8 cellular contexts compared by ENCODE assay signal in genomic region chr5:122500245-122501086, GRCh38.
A peak's percentile ranks its signal among the peaks of the same experiment; 100 is the strongest.
DNase-seq lines count a peak whose midpoint lies in the region; ATAC-seq and TF ChIP-seq lines count a peak whose summit lies in the region.

No MANE protein-coding gene starts in this region.

- peak; percentile 8 for DNase-seq in DMS 273 treated with DMSO at 0.1 percent for 48 hours (lab: John Stamatoyannopoulos, UW)
- DNase-seq in RKO (ENCODE audit: low spot score) = peak; percentile 76
- peak; percentile 66 for DNase-seq in fibroblast of gingiva (ENCODE audit: low read depth)
- DNase-seq in neural progenitor cell (ENCODE audit: low spot score) = peak; percentile 83

- H3F3A ChIP-seq in neural progenitor cell (ENCODE audit: low read depth) = no peaks in the 10 kb centered on the region

- no peaks in the 10 kb centered on the region for H3K79me2 ChIP-seq in neural progenitor cell (ENCODE audit: low read depth)

- H3K4me1 Mint-ChIP-seq in neural progenitor cell = peaks cover 26% of the 10 kb centered on the region

- H3K4me3 Mint-ChIP-seq in neural progenitor cell = no peak overlapping the region

- peak overlapping the region; percentile 81 for H2AFZ ChIP-seq in neural progenitor cell (replicated peaks)

- peaks cover 7% of the 10 kb centered on the region for H3K27me3 Mint-ChIP-seq in neural progenitor cell (ENCODE audit: insufficient read depth, low read depth)

- no peaks in the 10 kb centered on the region for H3K36me3 Mint-ChIP-seq in neural progenitor cell

- no peaks in the 10 kb centered on the region for H3K27me3 ChIP-seq in neural progenitor cell

- POLR2A ChIA-PET in HEK293 (lab: Yijun Ruan, JAX) = no interaction called here

- CTCF ChIA-PET in HEK293 (lab: Yijun Ruan, JAX) = interaction anchor here (0.6 to 2.3 kb wide), 21 partner anchors 8 to 1915 kb away, joined by 3 to 12 read pairs (median 4); partner anchors contain the start of gene PRDM6

- H3K4me3 ChIP-seq in HEK293 (ENCODE audit: low read depth, low read length) (no peak overlapping the region), neural progenitor cell (no peak overlapping the region)

- TF ChIP-seq CTCF in HEK293 (tag by site-specific recombination; IDR thresholded peaks at IDR 0.05) = peak; percentile 66
- TF ChIP-seq CTCF in neural progenitor cell (IDR thresholded peaks at IDR 0.05) = peak; percentile 72

- no peaks in the 10 kb centered on the region for H3K4me1 ChIP-seq in HEK293 (ENCODE audit: control insufficient read depth, insufficient read depth, low read length)
- H3K4me1 ChIP-seq in neural progenitor cell = no peaks in the 10 kb centered on the region

- no peak for ATAC-seq in HG02852 (IDR thresholded peaks at IDR 0.05; ENCODE audit: unreplicated experiment)
- no peak for ATAC-seq in GM19452 (IDR thresholded peaks at IDR 0.05; ENCODE audit: unreplicated experiment)
- no peak for ATAC-seq in GM21360 (IDR thresholded peaks at IDR 0.05; ENCODE audit: unreplicated experiment)

- H3K36me3 ChIP-seq in HEK293 (ENCODE audit: control insufficient read depth in 2 of 2, insufficient read depth in 1 of 2, low read length in 2 of 2) = no peaks in the 10 kb centered on the region
- H3K36me3 ChIP-seq in neural progenitor cell = no peaks in the 10 kb centered on the region

- H3K9me3 ChIP-seq in HEK293 (ENCODE audit: control insufficient read depth, insufficient read depth, low read depth, low read length) = no peaks in the 10 kb centered on the region
- no peaks in the 10 kb centered on the region for H3K9me3 ChIP-seq in neural progenitor cell (ENCODE audit: low read depth)

- no peak overlapping the region for H3K27ac ChIP-seq in HEK293 (ENCODE audit: extremely low read depth, low read depth, low read length)
- no peak overlapping the region for H3K27ac ChIP-seq in neural progenitor cell

- no peaks in the 10 kb centered on the region for H3K9me3 Mint-ChIP-seq in neural progenitor cell

- H3K9ac ChIP-seq in neural progenitor cell = no peak overlapping the region

- no peak overlapping the region for H3K4me2 ChIP-seq in neural progenitor cell

- no peaks in the 10 kb centered on the region for H4K20me1 ChIP-seq in neural progenitor cell (ENCODE audit: low read depth)

- no peak overlapping the region for H3K27ac Mint-ChIP-seq in neural progenitor cell

TF ChIP-seq in HEK293, 187 proteins besides CTCF, POLR2A, EP300 and RAD21:
- no peak for TF ChIP-seq ZBTB11 (tag by site-specific recombination; conservative IDR thresholded peaks at IDR 0.05; ENCODE audit: low read depth)
- peak; percentile 52 for TF ChIP-seq ZNF335 (tag by site-specific recombination; conservative IDR thresholded peaks at IDR 0.05)
- peak; percentile 95 for TF ChIP-seq ZNF654 (tag by site-specific recombination; IDR thresholded peaks at IDR 0.05; ENCODE audit: low read depth)
- 0 out of 2 replicates have a peak, but pooled peaks have one; percentile 27 for TF ChIP-seq ZNF2 (tag by site-specific recombination; IDR thresholded peaks at IDR 0.05)

Comparison
In these comparisons a context has a peak if more than half of its experiments do, and no peak if none do; other contexts are left out.
1. DNase-seq: peak in every context shown above with its lines; median percentile 83 in neural progenitor cell; 76 in RKO; 66 in fibroblast of gingiva; 8 in DMS 273 treated with DMSO at 0.1 percent for 48 hours.